Comparison of ENCODE assay signal across 2 cellular contexts in the genomic region with DNA sequence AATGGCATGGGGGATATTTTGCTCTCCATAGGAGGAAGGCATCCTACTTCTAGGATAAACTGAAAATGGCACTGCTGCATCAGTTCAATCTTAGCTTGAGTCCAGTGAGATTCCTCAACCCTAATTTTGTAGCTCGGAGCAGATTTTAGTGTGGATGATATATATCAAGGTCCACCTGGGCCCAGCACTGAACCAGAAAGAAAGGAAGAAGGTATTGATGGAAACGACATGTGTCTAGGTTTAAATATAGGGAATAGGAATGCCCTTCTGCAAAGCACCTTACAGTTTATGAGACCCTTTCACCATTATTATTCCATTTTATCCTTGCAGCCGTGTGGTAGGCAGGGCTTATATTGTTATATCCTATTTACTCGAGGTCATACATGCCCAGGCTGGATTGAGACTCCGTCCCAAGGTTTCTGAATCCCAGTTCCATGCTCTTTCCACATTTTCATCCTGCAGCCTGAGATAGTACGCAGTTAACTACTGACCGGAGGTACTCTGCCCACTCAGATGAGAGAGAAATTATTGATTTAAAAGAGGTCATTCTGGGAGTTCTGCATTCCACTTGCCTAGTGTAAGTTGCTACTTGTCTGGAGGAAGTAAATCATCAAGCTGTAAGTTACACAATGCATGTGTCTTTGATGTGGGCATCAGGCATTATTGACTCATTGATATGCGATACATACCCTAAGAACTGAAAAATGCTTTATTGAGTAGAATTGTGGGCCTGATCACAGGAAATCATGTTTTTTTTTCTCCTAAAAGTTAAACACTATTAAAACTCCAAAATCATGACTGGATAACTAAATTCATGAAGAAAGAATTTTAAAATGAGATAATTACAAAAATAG.
A peak's percentile ranks its signal among the peaks of the same experiment; 100 is the strongest.
TF ChIP-seq lines count a peak whose summit lies in the region.

No MANE protein-coding gene starts in this region.

TF ChIP-seq in SK-N-SH, 30 proteins besides CTCF, POLR2A, EP300 and RAD21 (continued from another document):
- TF ChIP-seq, protein P1, sequence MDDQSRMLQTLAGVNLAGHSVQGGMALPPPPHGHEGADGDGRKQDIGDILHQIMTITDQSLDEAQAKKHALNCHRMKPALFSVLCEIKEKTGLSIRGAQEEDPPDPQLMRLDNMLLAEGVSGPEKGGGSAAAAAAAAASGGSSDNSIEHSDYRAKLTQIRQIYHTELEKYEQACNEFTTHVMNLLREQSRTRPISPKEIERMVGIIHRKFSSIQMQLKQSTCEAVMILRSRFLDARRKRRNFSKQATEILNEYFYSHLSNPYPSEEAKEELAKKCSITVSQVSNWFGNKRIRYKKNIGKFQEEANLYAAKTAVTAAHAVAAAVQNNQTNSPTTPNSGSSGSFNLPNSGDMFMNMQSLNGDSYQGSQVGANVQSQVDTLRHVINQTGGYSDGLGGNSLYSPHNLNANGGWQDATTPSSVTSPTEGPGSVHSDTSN (IDR thresholded peaks at IDR 0.05) = peak; percentile 35; the same call in 1 of the 2 replicates
- no peak for TF ChIP-seq CHD2 (IDR thresholded peaks at IDR 0.05; ENCODE audit: low read length, partially characterized antibody)
TF ChIP-seq in SK-N-SH: peak in this region for 2.

TF ChIP-seq in SK-N-SH treated with all-trans-retinoic acid at 6 μM for 48 hours, 23 proteins besides CTCF, POLR2A, EP300 and RAD21 (continued from another document):
- TF ChIP-seq, protein P2, sequence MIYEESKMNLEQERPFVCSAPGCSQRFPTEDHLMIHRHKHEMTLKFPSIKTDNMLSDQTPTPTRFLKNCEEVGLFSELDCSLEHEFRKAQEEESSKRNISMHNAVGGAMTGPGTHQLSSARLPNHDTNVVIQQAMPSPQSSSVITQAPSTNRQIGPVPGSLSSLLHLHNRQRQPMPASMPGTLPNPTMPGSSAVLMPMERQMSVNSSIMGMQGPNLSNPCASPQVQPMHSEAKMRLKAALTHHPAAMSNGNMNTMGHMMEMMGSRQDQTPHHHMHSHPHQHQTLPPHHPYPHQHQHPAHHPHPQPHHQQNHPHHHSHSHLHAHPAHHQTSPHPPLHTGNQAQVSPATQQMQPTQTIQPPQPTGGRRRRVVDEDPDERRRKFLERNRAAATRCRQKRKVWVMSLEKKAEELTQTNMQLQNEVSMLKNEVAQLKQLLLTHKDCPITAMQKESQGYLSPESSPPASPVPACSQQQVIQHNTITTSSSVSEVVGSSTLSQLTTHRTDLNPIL (CRISPR knock-in tag; IDR thresholded peaks at IDR 0.05; ENCODE audit: low read depth) = no peak
- TF ChIP-seq ZFP30 (CRISPR knock-in tag; IDR thresholded peaks at IDR 0.05) = no peak
- no peak for TF ChIP-seq ESRRG (CRISPR knock-in tag; IDR thresholded peaks at IDR 0.05)
- TF ChIP-seq, protein P3, sequence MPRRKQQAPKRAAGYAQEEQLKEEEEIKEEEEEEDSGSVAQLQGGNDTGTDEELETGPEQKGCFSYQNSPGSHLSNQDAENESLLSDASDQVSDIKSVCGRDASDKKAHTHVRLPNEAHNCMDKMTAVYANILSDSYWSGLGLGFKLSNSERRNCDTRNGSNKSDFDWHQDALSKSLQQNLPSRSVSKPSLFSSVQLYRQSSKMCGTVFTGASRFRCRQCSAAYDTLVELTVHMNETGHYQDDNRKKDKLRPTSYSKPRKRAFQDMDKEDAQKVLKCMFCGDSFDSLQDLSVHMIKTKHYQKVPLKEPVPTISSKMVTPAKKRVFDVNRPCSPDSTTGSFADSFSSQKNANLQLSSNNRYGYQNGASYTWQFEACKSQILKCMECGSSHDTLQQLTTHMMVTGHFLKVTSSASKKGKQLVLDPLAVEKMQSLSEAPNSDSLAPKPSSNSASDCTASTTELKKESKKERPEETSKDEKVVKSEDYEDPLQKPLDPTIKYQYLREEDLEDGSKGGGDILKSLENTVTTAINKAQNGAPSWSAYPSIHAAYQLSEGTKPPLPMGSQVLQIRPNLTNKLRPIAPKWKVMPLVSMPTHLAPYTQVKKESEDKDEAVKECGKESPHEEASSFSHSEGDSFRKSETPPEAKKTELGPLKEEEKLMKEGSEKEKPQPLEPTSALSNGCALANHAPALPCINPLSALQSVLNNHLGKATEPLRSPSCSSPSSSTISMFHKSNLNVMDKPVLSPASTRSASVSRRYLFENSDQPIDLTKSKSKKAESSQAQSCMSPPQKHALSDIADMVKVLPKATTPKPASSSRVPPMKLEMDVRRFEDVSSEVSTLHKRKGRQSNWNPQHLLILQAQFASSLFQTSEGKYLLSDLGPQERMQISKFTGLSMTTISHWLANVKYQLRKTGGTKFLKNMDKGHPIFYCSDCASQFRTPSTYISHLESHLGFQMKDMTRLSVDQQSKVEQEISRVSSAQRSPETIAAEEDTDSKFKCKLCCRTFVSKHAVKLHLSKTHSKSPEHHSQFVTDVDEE (CRISPR knock-in tag; IDR thresholded peaks at IDR 0.05) = no peak
- no peak for TF ChIP-seq RARB (CRISPR knock-in tag; IDR thresholded peaks at IDR 0.05)
- no peak for TF ChIP-seq ZNF70 (CRISPR knock-in tag; IDR thresholded peaks at IDR 0.05)
- no peak for TF ChIP-seq PPARA (CRISPR knock-in tag; IDR thresholded peaks at IDR 0.05; ENCODE audit: borderline replicate concordance)
- no peak for TF ChIP-seq GLIS3 (CRISPR knock-in tag; IDR thresholded peaks at IDR 0.05)
- TF ChIP-seq SNAI2 (CRISPR knock-in tag; IDR thresholded peaks at IDR 0.05) = no peak
- no peak for TF ChIP-seq ZNF565 (CRISPR knock-in tag; conservative IDR thresholded peaks at IDR 0.05; ENCODE audit: low read depth)
